Comparison of ENCODE assay signal across 23 cellular contexts in genomic region chr19:32469796-32470195, GRCh38.
"Had no signal": no experiment of that assay in that cellular context is flagged by ENCODE, and none has a peak within 500 bp of the region (broad histone marks: within the 10 kb centered on the region; RNA-seq: fewer than 3 reads in every experiment).

No MANE protein-coding gene starts in this region.

- H3K27ac ChIP-seq: ascending aorta, dorsolateral prefrontal cortex, lower lobe of right lung, ovary, psoas muscle, right atrium auricular region, stomach, suprapubic skin, tibial nerve, WERI-Rb-1 had no signal

- DNase-seq: activated CD4-positive, alpha-beta T cell treated with anti-CD3 and anti-CD28 coated beads for 1 hour; activated gamma-delta T cell treated with Interleukin-2 at 50 U/mL for 16 hours; activated T-cell treated with anti-CD3 and anti-CD28 coated beads, Interleukin-2, amount 50 U/mL, for 1 hour; central memory CD4-positive, alpha-beta T cell; dorsolateral prefrontal cortex; effector memory CD8-positive, alpha-beta T cell; lower lobe of right lung; naive thymus-derived CD4-positive, alpha-beta T cell; ovary; psoas muscle; stimulated activated CD4-positive, alpha-beta T cell treated with anti-CD3 and anti-CD28 coated beads, Interleukin-2, amount 100 ng/mL, for 24 hours; stomach; T-cell; WERI-Rb-1 had no signal

- ATAC-seq: effector memory CD8-positive, alpha-beta T cell; esophagus mucosa; left lobe of liver; lower lobe of right lung; naive thymus-derived CD4-positive, alpha-beta T cell; psoas muscle; stimulated activated memory B cell treated with anti-CD40 and anti-IgM and Interleukin-4, amounts not matched to agents 10 μg/mL and 1 μg/mL and 100 μg/mL, for 72 hours; T-cell had no signal

- H3K9me3 Mint-ChIP-seq: activated naive CD4-positive, alpha-beta T cell treated with anti-CD3 and anti-CD28 coated beads, Interleukin-2, amount 50 U/mL, for 24 hours; effector memory CD8-positive, alpha-beta T cell; naive thymus-derived CD4-positive, alpha-beta T cell; stimulated activated memory B cell treated with anti-CD40 and anti-IgM and Interleukin-4, amounts not matched to agents 10 μg/mL and 1 μg/mL and 100 μg/mL, for 72 hours; T-cell; T-helper 2 cell treated with Interferon-gamma antibody and Interleukin-4, amounts not matched to agents 5 μg/mL and 100 μg/mL, for 36 hours had no signal

- H3K27me3 Mint-ChIP-seq: activated naive CD4-positive, alpha-beta T cell treated with anti-CD3 and anti-CD28 coated beads, Interleukin-2, amount 50 U/mL, for 24 hours; effector memory CD8-positive, alpha-beta T cell; naive thymus-derived CD4-positive, alpha-beta T cell; stimulated activated memory B cell treated with anti-CD40 and anti-IgM and Interleukin-4, amounts not matched to agents 10 μg/mL and 1 μg/mL and 100 μg/mL, for 72 hours; T-cell had no signal

- H3K4me3 Mint-ChIP-seq: activated naive CD4-positive, alpha-beta T cell treated with anti-CD3 and anti-CD28 coated beads, Interleukin-2, amount 50 U/mL, for 24 hours; effector memory CD8-positive, alpha-beta T cell; naive thymus-derived CD4-positive, alpha-beta T cell; stimulated activated memory B cell treated with anti-CD40 and anti-IgM and Interleukin-4, amounts not matched to agents 10 μg/mL and 1 μg/mL and 100 μg/mL, for 72 hours; T-cell; T-helper 2 cell treated with Interferon-gamma antibody and Interleukin-4, amounts not matched to agents 5 μg/mL and 100 μg/mL, for 36 hours had no signal

- H3K36me3 ChIP-seq: ovary had no signal

- H3K27ac Mint-ChIP-seq: activated naive CD4-positive, alpha-beta T cell treated with anti-CD3 and anti-CD28 coated beads, Interleukin-2, amount 50 U/mL, for 24 hours; effector memory CD8-positive, alpha-beta T cell; stimulated activated memory B cell treated with anti-CD40 and anti-IgM and Interleukin-4, amounts not matched to agents 10 μg/mL and 1 μg/mL and 100 μg/mL, for 72 hours; T-cell; T-helper 2 cell treated with Interferon-gamma antibody and Interleukin-4, amounts not matched to agents 5 μg/mL and 100 μg/mL, for 36 hours had no signal

- H3K4me1 ChIP-seq: ascending aorta, lower lobe of right lung, psoas muscle, right atrium auricular region, stomach, suprapubic skin, tibial nerve had no signal

- H3K27me3 ChIP-seq: ascending aorta, dorsolateral prefrontal cortex, ovary, right atrium auricular region, stomach, suprapubic skin, tibial nerve had no signal

- H3K4me3 ChIP-seq: ascending aorta, dorsolateral prefrontal cortex, lower lobe of right lung, ovary, psoas muscle, right atrium auricular region, stomach, suprapubic skin, tibial nerve had no signal

- H3K9me3 ChIP-seq: ascending aorta, lower lobe of right lung, ovary, psoas muscle, right atrium auricular region, stomach, suprapubic skin, tibial nerve had no signal

- H3K4me1 Mint-ChIP-seq: activated naive CD4-positive, alpha-beta T cell treated with anti-CD3 and anti-CD28 coated beads, Interleukin-2, amount 50 U/mL, for 24 hours; stimulated activated memory B cell treated with anti-CD40 and anti-IgM and Interleukin-4, amounts not matched to agents 10 μg/mL and 1 μg/mL and 100 μg/mL, for 72 hours; T-cell had no signal
